Comparison of ENCODE assay signal across 15 cellular contexts in genomic region chr1:180598333-180598979, GRCh38. TPM values are rescaled to one million over a fixed set of nuclear protein-coding genes. Genes with fewer than 3 reads are reported as not detected.
DNase-seq lines count a peak whose midpoint lies in the region; FAIRE-seq and TF ChIP-seq lines count a peak whose summit lies in the region.
"Had no signal": no experiment of that assay in that cellular context is flagged by ENCODE, and none has a peak within 500 bp of the region (broad histone marks: within the 10 kb centered on the region; RNA-seq: fewer than 3 reads in every experiment).

No MANE protein-coding gene starts in this region.

- H3K27ac Mint-ChIP-seq in progenitor cell of endocrine pancreas, result peak overlapping the region; percentile 50
- H3K27ac Mint-ChIP-seq: activated CD4-positive, alpha-beta memory T cell treated with anti-CD3 and anti-CD28 coated beads for 36 hours; CD14-positive monocyte had no signal

- no peaks in the 10 kb centered on the region for H3K9me2 ChIP-seq in GM23248 (ENCODE audit: insufficient read depth)

- H3K36me3 Mint-ChIP-seq in progenitor cell of endocrine pancreas (ENCODE audit: insufficient read depth), result no peaks in the 10 kb centered on the region
- H3K36me3 Mint-ChIP-seq: activated CD4-positive, alpha-beta memory T cell treated with anti-CD3 and anti-CD28 coated beads for 36 hours; CD14-positive monocyte had no signal

- no peaks in the 10 kb centered on the region for H4K20me1 ChIP-seq in GM23248 (ENCODE audit: insufficient read depth)

- H3K4me2 ChIP-seq in GM23248 (ENCODE audit: unreplicated experiment), result no peak overlapping the region

- in situ Hi-C loops in GM23248 (cut with MboI), result no loop called here

- no peak overlapping the region for H3K27ac ChIP-seq in GM23248
- H3K27ac ChIP-seq: neutrophil, spleen had no signal

- H3K27me3 ChIP-seq in GM23248 (replicated peaks; ENCODE audit: insufficient read depth), result 0 out of 2 replicates have a peak, but pooled peaks cover 3% of the 10 kb centered on the region
- H3K27me3 ChIP-seq: neutrophil, spleen had no signal

- DNase-seq in GM23248, result no peak
- peak; percentile 90 for DNase-seq in RCC 7860 (ENCODE audit: low spot score)
- peak; percentile 54 for DNase-seq in islet precursor cell
- no peak for DNase-seq in progenitor cell of endocrine pancreas (ENCODE audit: low spot score, unreplicated experiment)
- DNase-seq in middle frontal gyrus (ENCODE audit: extremely low spot score, low spot score), result no peak
- DNase-seq in NCI-H187 (lab: John Stamatoyannopoulos, UW), result no peak
- DNase-seq in stimulated activated CD4-positive, alpha-beta T cell treated with anti-CD3 and anti-CD28 coated beads, Interleukin-2, amount 100 ng/mL, for 48 hours, result no peak
- no peak for DNase-seq in activated CD4-positive, alpha-beta T cell treated with anti-CD3 and anti-CD28 coated beads for 1 hour
- DNase-seq: activated CD4-positive, alpha-beta memory T cell treated with anti-CD3 and anti-CD28 coated beads for 36 hours; spleen had no signal

- H3K4me1 Mint-ChIP-seq in progenitor cell of endocrine pancreas (ENCODE audit: low read depth), result peaks cover 25% of the 10 kb centered on the region
- H3K4me1 Mint-ChIP-seq: CD14-positive monocyte had no signal

- no peaks in the 10 kb centered on the region for H3F3A ChIP-seq in GM23248 (ENCODE audit: insufficient read depth)

- H3K9me3 ChIP-seq in GM23248 (ENCODE audit: low read depth), result no peaks in the 10 kb centered on the region
- H3K9me3 ChIP-seq: neutrophil, spleen had no signal

- H3K4me1 ChIP-seq in GM23248 (ENCODE audit: insufficient read depth), result no peaks in the 10 kb centered on the region

- no peak overlapping the region for H3K4me3 Mint-ChIP-seq in progenitor cell of endocrine pancreas (ENCODE audit: low read depth)
- H3K4me3 Mint-ChIP-seq: activated CD4-positive, alpha-beta memory T cell treated with anti-CD3 and anti-CD28 coated beads for 36 hours; CD14-positive monocyte had no signal

- no peak overlapping the region for H3K9ac ChIP-seq in GM23248

- H2AFZ ChIP-seq in GM23248, result peak overlapping the region; percentile 48; the same call in 1 of the 2 replicates

- no peaks in the 10 kb centered on the region for H3K9me3 Mint-ChIP-seq in progenitor cell of endocrine pancreas (ENCODE audit: low read depth)
- H3K9me3 Mint-ChIP-seq: activated CD4-positive, alpha-beta memory T cell treated with anti-CD3 and anti-CD28 coated beads for 36 hours; CD14-positive monocyte had no signal

- FAIRE-seq in RCC 7860 (lab: Jason Lieb, UNC), result peak; percentile 97

- no peak for TF ChIP-seq CTCF in progenitor cell of endocrine pancreas (IDR thresholded peaks at IDR 0.05; ENCODE audit: unreplicated experiment)

- no peak overlapping the region for H3K4me3 ChIP-seq in GM23248
- H3K4me3 ChIP-seq: spleen had no signal

- 32 to 36% methylated on average over 6 of the region's 6 CpGs for WGBS in GM23248 (ENCODE audit: low coverage in 1 of 2, low lambda C conversion rate in 2 of 2, missing lambda C conversion rate in 2 of 2), 2 experiments

- no peaks in the 10 kb centered on the region for H3K79me2 ChIP-seq in GM23248 (ENCODE audit: insufficient read depth)

- no peaks in the 10 kb centered on the region for H3K36me3 ChIP-seq in GM23248 (ENCODE audit: low read depth)
- H3K36me3 ChIP-seq: neutrophil, spleen had no signal

- H3K27me3 Mint-ChIP-seq in progenitor cell of endocrine pancreas, result no peaks in the 10 kb centered on the region
- H3K27me3 Mint-ChIP-seq: activated CD4-positive, alpha-beta memory T cell treated with anti-CD3 and anti-CD28 coated beads for 36 hours had no signal

RNA-seq across cellular contexts. Expression of gene XPR1, which starts 33.4 kb away (rescaled TPM):
- 11.9 and 15.6 TPM in 2 replicates for total RNA-seq in GM23248 (2014; rRNA removed; shearing (Covaris generic))
- 4.9 and 5.4 TPM in 2 replicates for polyA plus RNA-seq in GM23248 (2016; fragmentation: Nextera tagmentation; extraction: Ambion mirVana)
- total RNA-seq in progenitor cell of endocrine pancreas, result 62.6 and 68.7 TPM in 2 replicates

RNA-seq across cellular contexts. Expression of gene OVAAL, which starts 39.7 kb away (rescaled TPM):
- total RNA-seq in GM23248 (2014; rRNA removed; shearing (Covaris generic)), result not detected in 2 replicates
- polyA plus RNA-seq in GM23248 (2016; fragmentation: Nextera tagmentation; extraction: Ambion mirVana), result not detected in 2 replicates
- total RNA-seq in progenitor cell of endocrine pancreas, result not detected in 2 replicates
- total RNA-seq: activated CD4-positive, alpha-beta memory T cell treated with anti-CD3 and anti-CD28 coated beads for 36 hours; liver; spleen; subcutaneous adipose tissue; T-helper 2 cell treated with Interferon-gamma antibody and Interleukin-4, amounts not matched to agents 100 ng/mL and 5 ng/mL, for 36 hours had no signal
- polyA plus RNA-seq: CD14-positive monocyte, liver, spleen had no signal

Comparison
In these comparisons a context has a peak if more than half of its experiments do, and no peak if none do; other contexts are left out.
1. DNase-seq: peak in RCC 7860 (single experiment) and islet precursor cell (single experiment); none in GM23248 (single experiment), progenitor cell of endocrine pancreas (single experiment), middle frontal gyrus (single experiment), NCI-H187 (0 of 2), stimulated activated CD4-positive, alpha-beta T cell treated with anti-CD3 and anti-CD28 coated beads, Interleukin-2, amount 100 ng/mL, for 48 hours (0 of 2) and activated CD4-positive, alpha-beta T cell treated with anti-CD3 and anti-CD28 coated beads for 1 hour (single experiment).